ENCODE assay signal across 20 cellular contexts in genomic region chr7:78492146-78492545, GRCh38.
"Had no signal": no experiment of that assay in that cellular context is flagged by ENCODE, and none has a peak within 500 bp of the region (broad histone marks: within the 10 kb centered on the region; RNA-seq: fewer than 3 reads in every experiment).

No MANE protein-coding gene starts in this region.

- H3K9me3 Mint-ChIP-seq: immature natural killer cell; nephron progenitor cell; stimulated activated naive B cell treated with anti-CD40 and anti-IgM and Interleukin-4, amounts not matched to agents 10 μg/mL and 1 μg/mL and 100 μg/mL, for 72 hours; stimulated activated naive CD8-positive, alpha-beta T cell treated with anti-CD3 and anti-CD28 coated beads, Interleukin-15, Interleukin-2, amounts not matched to agents 100 ng/mL and 50 ng/mL, for 24 hours; type B pancreatic cell had no signal

- H3K4me3 Mint-ChIP-seq: immature natural killer cell; naive thymus-derived CD8-positive, alpha-beta T cell; nephron progenitor cell; stimulated activated naive B cell treated with anti-CD40 and anti-IgM and Interleukin-4, amounts not matched to agents 10 μg/mL and 1 μg/mL and 100 μg/mL, for 72 hours; stimulated activated naive CD8-positive, alpha-beta T cell treated with anti-CD3 and anti-CD28 coated beads, Interleukin-15, Interleukin-2, amounts not matched to agents 100 ng/mL and 50 ng/mL, for 24 hours; type B pancreatic cell had no signal

- H3K4me1 Mint-ChIP-seq: immature natural killer cell; naive thymus-derived CD8-positive, alpha-beta T cell; nephron progenitor cell; stimulated activated naive B cell treated with anti-CD40 and anti-IgM and Interleukin-4, amounts not matched to agents 10 μg/mL and 1 μg/mL and 100 μg/mL, for 72 hours had no signal

- H3K36me3 Mint-ChIP-seq: immature natural killer cell; naive thymus-derived CD8-positive, alpha-beta T cell; stimulated activated naive B cell treated with anti-CD40 and anti-IgM and Interleukin-4, amounts not matched to agents 10 μg/mL and 1 μg/mL and 100 μg/mL, for 72 hours; type B pancreatic cell had no signal

- H3K4me1 ChIP-seq: lower lobe of right lung, pancreas, testis had no signal

- H3K27ac Mint-ChIP-seq: immature natural killer cell; naive thymus-derived CD8-positive, alpha-beta T cell; nephron progenitor cell; stimulated activated naive CD8-positive, alpha-beta T cell treated with anti-CD3 and anti-CD28 coated beads, Interleukin-15, Interleukin-2, amounts not matched to agents 100 ng/mL and 50 ng/mL, for 24 hours; type B pancreatic cell had no signal

- H3K36me3 ChIP-seq: lower lobe of right lung, neutrophil, pancreas, right lobe of liver, tibial artery had no signal

- ATAC-seq: left ventricle myocardium superior; lower lobe of right lung; naive thymus-derived CD8-positive, alpha-beta T cell; pancreas; right lobe of liver; stimulated activated naive B cell treated with anti-CD40 and anti-IgM and Interleukin-4, amounts not matched to agents 10 μg/mL and 1 μg/mL and 100 μg/mL, for 72 hours had no signal

- H3K27me3 Mint-ChIP-seq: naive thymus-derived CD8-positive, alpha-beta T cell; stimulated activated naive B cell treated with anti-CD40 and anti-IgM and Interleukin-4, amounts not matched to agents 10 μg/mL and 1 μg/mL and 100 μg/mL, for 72 hours; stimulated activated naive CD8-positive, alpha-beta T cell treated with anti-CD3 and anti-CD28 coated beads, Interleukin-15, Interleukin-2, amounts not matched to agents 100 ng/mL and 50 ng/mL, for 24 hours had no signal

- H3K4me3 ChIP-seq: lower lobe of right lung, pancreas, right lobe of liver, testis, tibial artery had no signal

- H3K27ac ChIP-seq: lower lobe of right lung, neutrophil, pancreas, right lobe of liver, testis, tibial artery had no signal

- H3K9me3 ChIP-seq: lower lobe of right lung, neutrophil, pancreas, right lobe of liver, testis, tibial artery had no signal

- H3K27me3 ChIP-seq: neutrophil, pancreas, right lobe of liver, testis, tibial artery had no signal

- DNase-seq: cortex of kidney; effector CD4-positive, alpha-beta T cell; immature natural killer cell; islet precursor cell; kidney glomerular epithelial cell; left ventricle myocardium superior; lower lobe of right lung; naive thymus-derived CD8-positive, alpha-beta T cell; nephron progenitor cell; pancreas; right lobe of liver; small intestine; stimulated activated CD4-positive, alpha-beta T cell treated with anti-CD3 and anti-CD28 coated beads, Interleukin-15, amount 100 ng/mL, for 24 hours; stimulated activated CD4-positive, alpha-beta T cell treated with anti-CD3 and anti-CD28 coated beads, Interleukin-2, amount 100 ng/mL, for 48 hours; stimulated activated naive B cell treated with anti-CD40 and anti-IgM and Interleukin-4, amounts not matched to agents 10 μg/mL and 1 μg/mL and 100 μg/mL, for 72 hours; testis; tibial artery had no signal
